13 cellular contexts compared by ENCODE assay signal in the genomic region with DNA sequence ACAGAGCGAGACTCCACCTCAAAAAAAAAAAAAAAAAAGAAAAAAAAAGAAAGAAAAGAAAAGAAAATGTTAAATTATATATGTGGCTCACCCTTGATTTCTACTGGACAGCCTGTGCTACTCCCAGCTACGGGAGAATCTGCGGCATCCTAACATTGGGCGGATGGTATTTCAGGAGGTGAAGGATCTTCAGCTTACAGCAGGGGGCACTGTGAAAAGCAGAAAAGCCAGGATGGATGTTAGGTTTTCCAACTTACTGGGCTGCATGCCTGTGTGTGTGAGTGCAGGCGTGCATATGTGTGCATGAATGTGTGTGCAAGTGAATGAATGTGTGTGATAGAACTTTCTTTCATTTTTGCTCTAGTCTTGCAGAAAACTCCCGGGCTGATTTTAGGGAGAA.
DNase-seq lines count a peak whose midpoint lies in the region; ATAC-seq and TF ChIP-seq lines count a peak whose summit lies in the region.
"Had no signal": no experiment of that assay in that cellular context is flagged by ENCODE, and none has a peak within 500 bp of the region (broad histone marks: within the 10 kb centered on the region; RNA-seq: fewer than 3 reads in every experiment).

No MANE protein-coding gene starts in this region.

- BruUV-seq in Panc1 (replicated peaks; lab: Mats Ljungman, UMichigan), result no TSS peak

- TF ChIP-seq CTCF in GM13977 (IDR thresholded peaks at IDR 0.05; ENCODE audit: extremely low read depth, insufficient read depth, missing control alignments), result peak; percentile 3
- TF ChIP-seq CTCF in Panc1 (IDR thresholded peaks at IDR 0.05), result peak; percentile 69
- no peak for TF ChIP-seq CTCF in vagina (IDR thresholded peaks at IDR 0.05)
- no peak for TF ChIP-seq CTCF in CD4-positive, alpha-beta T cell (IDR thresholded peaks at IDR 0.05)

- ATAC-seq in Panc1, result no peak
- ATAC-seq in CD4-positive, alpha-beta T cell (ENCODE audit: poor library complexity), result no peak
- ATAC-seq: sciatic nerve had no signal

- no peaks in the 10 kb centered on the region for H3K4me1 ChIP-seq in Panc1 (ENCODE audit: control insufficient read depth, insufficient read depth, low read length)
- H3K4me1 ChIP-seq in HAP-1, result no peaks in the 10 kb centered on the region
- no peaks in the 10 kb centered on the region for H3K4me1 ChIP-seq in vagina
- no peaks in the 10 kb centered on the region for H3K4me1 ChIP-seq in effector memory CD4-positive, alpha-beta T cell (ENCODE audit: control insufficient read depth, insufficient read depth, low read length, poor library complexity, severe bottlenecking)

- H3K4me1 Mint-ChIP-seq in CD4-positive, alpha-beta T cell (ENCODE audit: low read depth), result no peaks in the 10 kb centered on the region

- H3K27ac ChIP-seq in Panc1 (ENCODE audit: low read length) (no peak overlapping the region), vagina (no peak overlapping the region)
- no peak overlapping the region for H3K27ac ChIP-seq in CD4-positive, alpha-beta T cell (ENCODE audit: low read depth, low read length)
- no peak overlapping the region for H3K27ac ChIP-seq in effector memory CD4-positive, alpha-beta T cell (ENCODE audit: insufficient read depth, low read length, poor library complexity, severe bottlenecking)
- H3K27ac ChIP-seq: SK-N-MC had no signal

- in situ Hi-C loops in ACHN (cut with HindIII; ENCODE audit: low pct_ligation_motif_present, low pct_unique_long_range_greater_than_20kb, low sequenced_read_pairs) (no loop called here), GM13977 (cut with MboI; ENCODE audit: low pct_unique_long_range_greater_than_20kb, low sequenced_read_pairs, unreplicated experiment) (no loop called here), Panc1 (cut with HindIII; ENCODE audit: low pct_unique_long_range_greater_than_20kb, low sequenced_read_pairs) (no loop called here), HAP-1 (cut with MboI; ENCODE audit: low sequenced_read_pairs) (no loop called here)

- H3K9me3 ChIP-seq in Panc1 (ENCODE audit: control insufficient read depth, insufficient read depth, low read depth, low read length), result no peaks in the 10 kb centered on the region
- no peaks in the 10 kb centered on the region for H3K9me3 ChIP-seq in HAP-1
- no peaks in the 10 kb centered on the region for H3K9me3 ChIP-seq in vagina
- H3K9me3 ChIP-seq in CD4-positive, alpha-beta T cell (ENCODE audit: control insufficient read depth, low read length), result no peaks in the 10 kb centered on the region
- H3K9me3 ChIP-seq in effector memory CD4-positive, alpha-beta T cell (ENCODE audit: control insufficient read depth, low read length), result no peaks in the 10 kb centered on the region

- no peak overlapping the region for H3K4me3 Mint-ChIP-seq in CD4-positive, alpha-beta T cell
- H3K4me3 Mint-ChIP-seq: CD4-positive, alpha-beta memory T cell had no signal

- CTCF ChIA-PET in Panc1 (lab: Charles Lee), result interaction anchor here (0.7 kb wide), 1 partner anchor 35 kb away, joined by 7 read pairs; no protein-coding TSS in a partner anchor
- CTCF ChIA-PET in CD4-positive, alpha-beta T cell (lab: Charles Lee), result no interaction called here

- POLR2A ChIA-PET in Panc1 (lab: Charles Lee), result no interaction called here
- POLR2A ChIA-PET in CD4-positive, alpha-beta T cell (lab: Charles Lee), result no interaction called here

- H3K9me3 Mint-ChIP-seq in CD4-positive, alpha-beta T cell, result peaks cover 3% of the 10 kb centered on the region

- DNase-seq in ACHN (peak; percentile 17), GM13977 (ENCODE audit: low spot score) (no peak), Panc1 (ENCODE audit: low read depth, low spot score) (no peak), iPS-NIHi7 (ENCODE audit: extremely low spot score) (peak; percentile 63), HAP-1 (ENCODE audit: low spot score in 2 of 2) (no peak), vagina (ENCODE audit: extremely low spot score in 2 of 2) (no peak)
- no peak for DNase-seq in CD4-positive, alpha-beta T cell
- no peak for DNase-seq in effector memory CD4-positive, alpha-beta T cell
- DNase-seq: activated CD4-positive, alpha-beta T cell treated with anti-CD3 and anti-CD28 coated beads, Interleukin-2, amount 50 U/mL, for 4 hours; CD4-positive, alpha-beta memory T cell; NCI-H2029 had no signal

- H3K36me3 ChIP-seq in Panc1 (ENCODE audit: control insufficient read depth, insufficient read depth, low read length), result no peaks in the 10 kb centered on the region
- H3K36me3 ChIP-seq in HAP-1 (replicated peaks), result no peaks in the 10 kb centered on the region
- H3K36me3 ChIP-seq in vagina, result no peaks in the 10 kb centered on the region
- no peaks in the 10 kb centered on the region for H3K36me3 ChIP-seq in effector memory CD4-positive, alpha-beta T cell (ENCODE audit: control insufficient read depth, insufficient read depth, low read length)

- no peak overlapping the region for H3K27ac Mint-ChIP-seq in CD4-positive, alpha-beta T cell
- H3K27ac Mint-ChIP-seq: CD4-positive, alpha-beta memory T cell had no signal

- intact Hi-C loops in Panc1 (cut with micrococcal nuclease; ENCODE audit: unreplicated experiment) (no loop called here), vagina (cut with DNase I) (no loop called here)
- intact Hi-C loops in CD4-positive, alpha-beta T cell (cut with DNase I, micrococcal nuclease), result no loop called here

- H3K36me3 Mint-ChIP-seq in CD4-positive, alpha-beta T cell (ENCODE audit: low read depth), result no peaks in the 10 kb centered on the region
- H3K36me3 Mint-ChIP-seq: CD4-positive, alpha-beta memory T cell had no signal

- no peaks in the 10 kb centered on the region for H3K27me3 ChIP-seq in Panc1 (ENCODE audit: control insufficient read depth, insufficient read depth, low read length)
- no peaks in the 10 kb centered on the region for H3K27me3 ChIP-seq in HAP-1 (ENCODE audit: low read depth)
- H3K27me3 ChIP-seq in vagina, result no peaks in the 10 kb centered on the region
- no peaks in the 10 kb centered on the region for H3K27me3 ChIP-seq in CD4-positive, alpha-beta T cell (ENCODE audit: control insufficient read depth, insufficient read depth, low read length)
- H3K27me3 ChIP-seq in effector memory CD4-positive, alpha-beta T cell (replicated peaks; ENCODE audit: control insufficient read depth, insufficient read depth, low read length, poor library complexity, severe bottlenecking), result no peaks in the 10 kb centered on the region

- TF ChIP-seq POLR2A in vagina (IDR thresholded peaks at IDR 0.05), result no peak

- H3K27me3 Mint-ChIP-seq in CD4-positive, alpha-beta T cell, result no peaks in the 10 kb centered on the region
- H3K27me3 Mint-ChIP-seq: CD4-positive, alpha-beta memory T cell had no signal

- no peak overlapping the region for H3K4me3 ChIP-seq in Panc1 (ENCODE audit: low read depth in 2 of 2, low read length in 2 of 2)
- no peak overlapping the region for H3K4me3 ChIP-seq in HAP-1
- no peak overlapping the region for H3K4me3 ChIP-seq in vagina
- no peak overlapping the region for H3K4me3 ChIP-seq in effector memory CD4-positive, alpha-beta T cell (ENCODE audit: insufficient read depth, low read depth, low read length, poor library complexity, severe bottlenecking)
- H3K4me3 ChIP-seq: SK-N-MC had no signal

Comparison
In these comparisons a context has a peak if more than half of its experiments do, and no peak if none do; other contexts are left out.
1. DNase-seq: peak in ACHN (single experiment) and iPS-NIHi7 (single experiment); none in GM13977 (single experiment), Panc1 (single experiment), HAP-1 (0 of 2), vagina (0 of 2), CD4-positive, alpha-beta T cell (0 of 10) and effector memory CD4-positive, alpha-beta T cell (0 of 3).
2. CTCF ChIP-seq: peak in GM13977 (single experiment) and Panc1 (single experiment); none in vagina (0 of 3) and CD4-positive, alpha-beta T cell (single experiment).